Comparison of ENCODE assay signal across 25 cellular contexts in the genomic region with DNA sequence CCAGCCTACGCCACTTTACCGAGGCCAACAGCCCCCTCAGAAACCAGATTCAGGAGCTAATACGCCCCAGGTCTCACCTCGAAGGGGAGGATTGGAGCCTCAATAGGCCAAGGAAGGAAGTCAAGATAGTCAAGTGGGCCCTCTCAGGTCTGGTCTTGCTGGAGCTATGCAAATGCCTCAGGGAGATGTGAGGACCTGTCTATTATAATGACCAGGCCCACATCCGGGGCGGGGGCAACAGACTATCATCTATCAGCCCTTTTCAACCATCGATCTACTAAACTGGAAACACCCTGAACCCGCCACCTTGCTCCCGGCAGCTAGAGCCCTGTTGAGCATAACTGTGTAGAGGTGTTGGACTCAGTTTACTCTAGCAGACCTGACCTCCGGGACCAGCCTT. TPM values are rescaled to one million over a fixed set of nuclear protein-coding genes. Genes with fewer than 3 reads are reported as not detected.
A peak's percentile ranks its signal among the peaks of the same experiment; 100 is the strongest.
DNase-seq lines count a peak whose midpoint lies in the region; ATAC-seq, FAIRE-seq and TF ChIP-seq lines count a peak whose summit lies in the region.
"Had no signal": no experiment of that assay in that cellular context is flagged by ENCODE, and none has a peak within 500 bp of the region (broad histone marks: within the 10 kb centered on the region; RNA-seq: fewer than 3 reads in every experiment).

No MANE protein-coding gene starts in this region.

- no peaks in the 10 kb centered on the region for H3K23me2 ChIP-seq in H9 (ENCODE audit: insufficient read length, low read depth, low read length, poor library complexity, severe bottlenecking)
- H3K23me2 ChIP-seq in H1 (ENCODE audit: low read depth, low read length): no peaks in the 10 kb centered on the region

- H3K27ac ChIP-seq in H9 (ENCODE audit: insufficient read length, low read depth, low read length): no peak overlapping the region
- H3K27ac ChIP-seq in H1 (ENCODE audit: low read depth, low read length): no peak overlapping the region
- peak overlapping the region; percentile 46 for H3K27ac ChIP-seq in lower lobe of right lung
- H3K27ac ChIP-seq: A549 had no signal

- H3K4me1 ChIP-seq in H9 (ENCODE audit: insufficient read depth, low read length) (no peaks in the 10 kb centered on the region; the same call in 1 of the 2 replicates), H1 (replicated peaks in 1 of 4; ENCODE audit: control insufficient read depth in 3 of 4, insufficient read depth in 4 of 4, low read length in 3 of 4) (peaks cover 0 to 8% (median 0%) of the 10 kb centered on the region in 4 experiments; a peak in 1 of 7 replicates), lower lobe of right lung (peaks cover 21% of the 10 kb centered on the region)

- H3K79me1 ChIP-seq in H9 (ENCODE audit: insufficient read depth, low read depth, low read length, poor library complexity, severe bottlenecking) (no peaks in the 10 kb centered on the region), H1 (ENCODE audit: low read depth, low read length) (no peaks in the 10 kb centered on the region)

- H3K79me2 ChIP-seq in H9 (ENCODE audit: insufficient read depth, low read length) (no peaks in the 10 kb centered on the region), H1 (ENCODE audit: control insufficient read depth in 1 of 2, insufficient read depth in 2 of 2, low read length in 2 of 2) (no peaks in the 10 kb centered on the region)

- WGBS in H9 (ENCODE audit: extremely low coverage, insufficient read length, low lambda C conversion rate): no CpG with 5 or more reads among the region's 10 CpGs
- WGBS in H1 (ENCODE audit: extremely low coverage in 1 of 2, insufficient coverage in 1 of 2, insufficient read length in 1 of 2, insufficient replicate concordance in 2 of 2, low coverage in 1 of 2, low lambda C conversion rate in 2 of 2, missing lambda C conversion rate in 1 of 2), 2 experiments: 90% methylated on average over 10 of the region's 10 CpGs; no CpG with 5 or more reads in 1 of the 2 experiments

- H3K36me3 ChIP-seq in H1 (ENCODE audit: control insufficient read depth in 2 of 4, insufficient read depth in 4 of 4, low read length in 3 of 4): no peaks in the 10 kb centered on the region
- no peaks in the 10 kb centered on the region for H3K36me3 ChIP-seq in lower lobe of right lung

- H3K9me3 Mint-ChIP-seq in H9: peaks cover under 1 to 4% of the 10 kb centered on the region in 2 experiments; a peak in 3 of 5 replicates
- no peaks in the 10 kb centered on the region for H3K9me3 Mint-ChIP-seq in type B pancreatic cell
- no peaks in the 10 kb centered on the region for H3K9me3 Mint-ChIP-seq in endothelial cell (ENCODE audit: unreplicated experiment)
- no peaks in the 10 kb centered on the region for H3K9me3 Mint-ChIP-seq in MCF 10A (ENCODE audit: unreplicated experiment)

- no peak overlapping the region for H2BK15ac ChIP-seq in H9 (ENCODE audit: low read depth, low read length)
- H2BK15ac ChIP-seq in H1 (ENCODE audit: low read length): 0 out of 2 replicates have a peak overlapping the region, but pooled peaks have one; percentile 92

- intact Hi-C loops in lower lobe of right lung (cut with DNase I): no loop called here
- intact Hi-C loops in MCF 10A (cut with micrococcal nuclease): no loop called here

- TF ChIP-seq CTCF in H9 (conservative IDR thresholded peaks at IDR 0.05): no peak
- no peak for TF ChIP-seq CTCF in H1 (IDR thresholded peaks at IDR 0.05; ENCODE audit: control extremely low read depth in 1 of 3, insufficient read depth in 1 of 3, low read depth in 1 of 3, low read length in 3 of 3)
- no peak for TF ChIP-seq CTCF in lower lobe of right lung (IDR thresholded peaks at IDR 0.05)
- TF ChIP-seq CTCF in type B pancreatic cell (conservative IDR thresholded peaks at IDR 0.05): no peak
- TF ChIP-seq CTCF in endothelial cell (IDR thresholded peaks at IDR 0.05; ENCODE audit: unreplicated experiment): no peak
- TF ChIP-seq CTCF in MCF 10A (IDR thresholded peaks at IDR 0.05; ENCODE audit: unreplicated experiment): no peak

- H3K23ac ChIP-seq in H9 (ENCODE audit: insufficient read length, low read depth, low read length): no peak overlapping the region
- no peak overlapping the region for H3K23ac ChIP-seq in H1 (ENCODE audit: insufficient read length)

- H2BK12ac ChIP-seq in H9 (ENCODE audit: insufficient read length, low read depth, low read length) (no peak overlapping the region), H1 (ENCODE audit: low read depth, low read length) (peak overlapping the region; percentile 63)

- no peak for TF ChIP-seq EP300 in H1 (IDR thresholded peaks at IDR 0.05; ENCODE audit: borderline replicate concordance in 1 of 2, low read depth in 2 of 2, low read length in 2 of 2)

- H3K4me3 ChIP-seq in H1 (ENCODE audit: extremely low read depth in 1 of 4, insufficient read depth in 2 of 4, low read depth in 3 of 4, low read length in 4 of 4): no peak overlapping the region
- H3K4me3 ChIP-seq in lower lobe of right lung: no peak overlapping the region
- H3K4me3 ChIP-seq: A549 had no signal

- H2AK5ac ChIP-seq in H9 (ENCODE audit: insufficient read length, low read length) (no peak overlapping the region), H1 (ENCODE audit: low read depth, low read length) (no peak overlapping the region)

- H4K20me1 ChIP-seq in H9 (ENCODE audit: control insufficient read depth, insufficient read depth, insufficient read length) (no peaks in the 10 kb centered on the region), H1 (replicated peaks in 1 of 2; ENCODE audit: control insufficient read depth in 1 of 2, insufficient read depth in 2 of 2, low read length in 2 of 2) (no peaks in the 10 kb centered on the region)

- no peaks in the 10 kb centered on the region for H3K27me3 ChIP-seq in H9 (ENCODE audit: insufficient read depth, low read length)
- no peaks in the 10 kb centered on the region for H3K27me3 ChIP-seq in H1 (replicated peaks in 1 of 4; ENCODE audit: control insufficient read depth in 3 of 4, extremely low read depth in 1 of 4, insufficient read depth in 3 of 4, low read length in 3 of 4)
- no peaks in the 10 kb centered on the region for H3K27me3 ChIP-seq in lower lobe of right lung (ENCODE audit: low read depth)

- H3K36me3 Mint-ChIP-seq in H9 (ENCODE audit: insufficient read depth in 1 of 3, low read depth in 3 of 3) (peaks cover 0 to 15% (median 0%) of the 10 kb centered on the region in 3 experiments; a peak in 3 of 7 replicates), type B pancreatic cell (no peaks in the 10 kb centered on the region), endothelial cell (ENCODE audit: low read depth, unreplicated experiment) (no peaks in the 10 kb centered on the region), MCF 10A (ENCODE audit: insufficient read depth, unreplicated experiment) (no peaks in the 10 kb centered on the region)
- H3K36me3 Mint-ChIP-seq: CD4-positive, CD25-positive, alpha-beta regulatory T cell had no signal

- CTCF ChIA-PET in H1 (lab: Charles Lee; ENCODE audit: partially characterized antibody): interaction anchor here (1.1 to 1.9 kb wide), 2 partner anchors 20 to 73 kb away, joined by 3 to 5 read pairs; a partner anchor contains a TSS
- CTCF ChIA-PET in MCF 10A (lab: Yijun Ruan, JAX): interaction anchor here (1.0 to 1.4 kb wide), 4 partner anchors 9 to 198 kb away, joined by 3 to 9 read pairs (median 4); no protein-coding TSS in a partner anchor

- H3K56ac ChIP-seq in H9 (ENCODE audit: insufficient read length, low read depth, low read length) (no peak overlapping the region), H1 (replicated peaks; ENCODE audit: insufficient read length, low read depth, low read length) (no peak overlapping the region)

- no peaks in the 10 kb centered on the region; the same call in 1 of the 2 replicates for H3K27me3 Mint-ChIP-seq in H9 (ENCODE audit: low read depth)
- H3K27me3 Mint-ChIP-seq in type B pancreatic cell: no peaks in the 10 kb centered on the region
- H3K27me3 Mint-ChIP-seq in endothelial cell (ENCODE audit: unreplicated experiment): no peaks in the 10 kb centered on the region
- no peaks in the 10 kb centered on the region for H3K27me3 Mint-ChIP-seq in MCF 10A (ENCODE audit: insufficient read depth, unreplicated experiment)

- H4K5ac ChIP-seq in H9 (ENCODE audit: insufficient read length, low read depth, low read length): no peak overlapping the region
- H4K5ac ChIP-seq in H1 (ENCODE audit: insufficient read length, low read depth, low read length): no peak overlapping the region

- no peak for TF ChIP-seq RAD21 in H1 (IDR thresholded peaks at IDR 0.05 in 1 of 2, conservative IDR thresholded peaks at IDR 0.05 in 1 of 2; ENCODE audit: low read depth in 2 of 2, low read length in 2 of 2)

- H2AFZ ChIP-seq in H9 (ENCODE audit: low read length) (no peak overlapping the region), H1 (ENCODE audit: low read length) (no peak overlapping the region)

- FAIRE-seq in H1 (lab: Jason Lieb, UNC): no peak
- FAIRE-seq: A549, GM12892 had no signal

- H3K9me3 ChIP-seq in H9 (ENCODE audit: control insufficient read depth, low read depth, low read length) (no peaks in the 10 kb centered on the region), H1 (ENCODE audit: insufficient read depth in 2 of 2, low read depth in 1 of 2, low read length in 1 of 2) (no peaks in the 10 kb centered on the region), lower lobe of right lung (no peaks in the 10 kb centered on the region)
- H3K9me3 ChIP-seq: A549, SK-N-SH had no signal

- H3K9ac ChIP-seq in H9 (ENCODE audit: extremely low read depth, insufficient read length, low read length): no peak overlapping the region
- H3K9ac ChIP-seq in H1 (replicated peaks in 1 of 4; ENCODE audit: extremely low read depth in 1 of 4, low read depth in 3 of 4, low read length in 3 of 4): no peak overlapping the region
- H3K9ac ChIP-seq: SK-N-SH had no signal

- no peak overlapping the region for H2BK5ac ChIP-seq in H9 (ENCODE audit: insufficient read length, low read length)
- H2BK5ac ChIP-seq in H1 (ENCODE audit: low read depth, low read length): no peak overlapping the region

- H2BK20ac ChIP-seq in H9 (ENCODE audit: low read depth, low read length, poor library complexity, severe bottlenecking) (no peak overlapping the region), H1 (ENCODE audit: low read length) (peak overlapping the region; percentile 99)

- H3K4me3 Mint-ChIP-seq in H9: no peak overlapping the region
- H3K4me3 Mint-ChIP-seq in type B pancreatic cell: no peak overlapping the region
- no peak overlapping the region for H3K4me3 Mint-ChIP-seq in endothelial cell (ENCODE audit: unreplicated experiment)
- H3K4me3 Mint-ChIP-seq in MCF 10A (ENCODE audit: unreplicated experiment): no peak overlapping the region
- H3K4me3 Mint-ChIP-seq: CD4-positive, CD25-positive, alpha-beta regulatory T cell had no signal

- H4K91ac ChIP-seq in H9 (ENCODE audit: insufficient read length, low read depth, low read length) (no peak overlapping the region), H1 (replicated peaks; ENCODE audit: insufficient read length, low read length) (no peak overlapping the region)

- H2BK120ac ChIP-seq in H9 (ENCODE audit: low read depth, low read length, poor library complexity, severe bottlenecking) (no peak overlapping the region), H1 (replicated peaks; ENCODE audit: low read depth, low read length) (no peak overlapping the region)

- no peak for TF ChIP-seq POLR2A in H1 (IDR thresholded peaks at IDR 0.05; ENCODE audit: control extremely low read depth in 1 of 2, low read depth in 2 of 2, low read length in 2 of 2)

- no peak overlapping the region for H3K4ac ChIP-seq in H9 (ENCODE audit: low read depth, low read length)
- no peak overlapping the region for H3K4ac ChIP-seq in H1 (replicated peaks; ENCODE audit: insufficient read length, low read depth, low read length)

- peaks cover 51 to 60% of the 10 kb centered on the region in 2 experiments for H3K4me1 Mint-ChIP-seq in H9
- H3K4me1 Mint-ChIP-seq in type B pancreatic cell (ENCODE audit: unreplicated experiment): peaks cover 9% of the 10 kb centered on the region
- H3K4me1 Mint-ChIP-seq in endothelial cell (ENCODE audit: unreplicated experiment): peaks cover 29% of the 10 kb centered on the region
- H3K4me1 Mint-ChIP-seq in MCF 10A (ENCODE audit: insufficient read depth, unreplicated experiment): peaks cover 21% of the 10 kb centered on the region
- H3K4me1 Mint-ChIP-seq: CD4-positive, CD25-positive, alpha-beta regulatory T cell had no signal

- no peak overlapping the region for H4K8ac ChIP-seq in H9 (replicated peaks; ENCODE audit: insufficient read length, low read depth, low read length)
- H4K8ac ChIP-seq in H1 (ENCODE audit: extremely low read depth, insufficient read depth, low read length): no peak overlapping the region

- H3K27ac Mint-ChIP-seq in H9 (peak overlapping the region; percentile 14 to 96 (median 81); a peak in 4 of 7 replicates), type B pancreatic cell (peak overlapping the region; percentile 48), endothelial cell (ENCODE audit: unreplicated experiment) (no peak overlapping the region), MCF 10A (ENCODE audit: low read depth, unreplicated experiment) (no peak overlapping the region)
- H3K27ac Mint-ChIP-seq: CD4-positive, CD25-positive, alpha-beta regulatory T cell had no signal

- H3T11ph ChIP-seq in H9 (ENCODE audit: low read length): no peak overlapping the region

- H3K18ac ChIP-seq in H9 (ENCODE audit: insufficient read length, low read depth, low read length) (no peak overlapping the region), H1 (ENCODE audit: extremely low read depth, low read length) (peak overlapping the region; percentile 68)

- no peak overlapping the region for H3K14ac ChIP-seq in H9 (ENCODE audit: insufficient read depth, low read length)
- no peak overlapping the region for H3K14ac ChIP-seq in H1 (ENCODE audit: insufficient read length)

- H3K4me2 ChIP-seq in H9 (ENCODE audit: insufficient read depth, insufficient read length, low read length): no peak overlapping the region
- H3K4me2 ChIP-seq in H1 (ENCODE audit: insufficient read depth in 1 of 2, low read depth in 2 of 2, low read length in 2 of 2): no peak overlapping the region
- H3K4me2 ChIP-seq: A549, SK-N-SH had no signal

- peak; percentile 9 to 37 for ATAC-seq in lower lobe of right lung
- ATAC-seq in GM21723 (IDR thresholded peaks at IDR 0.05; ENCODE audit: unreplicated experiment): no peak
- ATAC-seq: A549, Panc1 had no signal

- POLR2A ChIA-PET in H1 (lab: Charles Lee; ENCODE audit: partially characterized antibody) (interaction anchor here (0.7 kb wide), 1 partner anchor 72 kb away, joined by 3 read pairs; a partner anchor contains a TSS), MCF 10A (lab: Yijun Ruan, JAX) (interaction anchor here (0.7 kb wide), 1 partner anchor 9 kb away, joined by 3 read pairs; no protein-coding TSS in a partner anchor)

- DNase-seq in H9 (no peak), H1 (ENCODE audit: low read depth in 1 of 2, low spot score in 2 of 2) (no peak), lower lobe of right lung (no peak), type B pancreatic cell (ENCODE audit: extremely low spot score, unreplicated experiment) (no peak), endothelial cell (ENCODE audit: low spot score) (no peak), MCF 10A (ENCODE audit: unreplicated experiment) (no peak), AG08396 (ENCODE audit: low spot score) (no peak)
- DNase-seq: CD4-positive, CD25-positive, alpha-beta regulatory T cell; DND-41; GOT3; KBM-7; NCI-H1092; NCI-H1436 treated with DMSO at 0.1 percent for 48 hours; NCI-H2029 treated with DMSO at 0.1 percent for 48 hours; NCI-H226; NCI-H510A treated with DMSO at 0.1 percent for 48 hours; NCI-H748 treated with DMSO at 0.1 percent for 48 hours; SIG-M5; SK-N-SH had no signal

- no TSS peak for BruUV-seq in MCF 10A (replicated peaks; lab: Mats Ljungman, UMichigan)

RNA-seq across cellular contexts. Expression of a gene that starts 12.7 kb away (rescaled TPM):
- total RNA-seq in H9 (2021): not detected in 2 replicates
- total RNA-seq in H1 (2021; fragmentation: NEBNext Ultra II Directional; extraction: Animal tissue kit (Norgen Biotek cat#: 25700)): not detected in 2 replicates
- polyA plus RNA-seq in H1 (2011; rRNA removed): not detected in 2 replicates
- polyA plus RNA-seq in H1 (2011; cell fraction: cytosol; rRNA removed): not detected
- not detected for polyA plus RNA-seq in H1 (2011; cell fraction: nucleus; rRNA removed)
- not detected in 4 replicates for polyA plus RNA-seq in H1 (2012, experiment 1 of 2)
- not detected for polyA plus RNA-seq in H1 (2012, experiment 2 of 2)
- not detected for polyA plus RNA-seq in H1 (2013, experiment 1 of 2)
- polyA plus RNA-seq in H1 (2013, experiment 2 of 2): not detected
- polyA minus RNA-seq in H1 (2011; rRNA and poly(A)+ RNA removed): not detected in 2 replicates
- polyA minus RNA-seq in H1 (2011; cell fraction: cytosol; rRNA and poly(A)+ RNA removed): not detected
- polyA minus RNA-seq in H1 (2011; cell fraction: nucleus; rRNA and poly(A)+ RNA removed): not detected
- total RNA-seq in lower lobe of right lung: 2.1 TPM
- total RNA-seq in type B pancreatic cell (ENCODE audit: low replicate concordance): not detected in 2 replicates
- total RNA-seq in endothelial cell (ENCODE audit: unreplicated experiment): not detected
- not detected in 2 replicates for total RNA-seq in MCF 10A (2022)
- total RNA-seq: CD4-positive, CD25-positive, alpha-beta regulatory T cell; G401 had no signal
- polyA plus RNA-seq: A549; BJ; CD4-positive, CD25-positive, alpha-beta regulatory T cell; SK-N-SH had no signal

Comparison
In these comparisons a context has a peak if more than half of its experiments do, and no peak if none do; other contexts are left out.
1. H3K27ac Mint-ChIP-seq: peak in H9 (3 of 3) and type B pancreatic cell (single experiment); none in endothelial cell (single experiment) and MCF 10A (single experiment).